In the genomic region with DNA sequence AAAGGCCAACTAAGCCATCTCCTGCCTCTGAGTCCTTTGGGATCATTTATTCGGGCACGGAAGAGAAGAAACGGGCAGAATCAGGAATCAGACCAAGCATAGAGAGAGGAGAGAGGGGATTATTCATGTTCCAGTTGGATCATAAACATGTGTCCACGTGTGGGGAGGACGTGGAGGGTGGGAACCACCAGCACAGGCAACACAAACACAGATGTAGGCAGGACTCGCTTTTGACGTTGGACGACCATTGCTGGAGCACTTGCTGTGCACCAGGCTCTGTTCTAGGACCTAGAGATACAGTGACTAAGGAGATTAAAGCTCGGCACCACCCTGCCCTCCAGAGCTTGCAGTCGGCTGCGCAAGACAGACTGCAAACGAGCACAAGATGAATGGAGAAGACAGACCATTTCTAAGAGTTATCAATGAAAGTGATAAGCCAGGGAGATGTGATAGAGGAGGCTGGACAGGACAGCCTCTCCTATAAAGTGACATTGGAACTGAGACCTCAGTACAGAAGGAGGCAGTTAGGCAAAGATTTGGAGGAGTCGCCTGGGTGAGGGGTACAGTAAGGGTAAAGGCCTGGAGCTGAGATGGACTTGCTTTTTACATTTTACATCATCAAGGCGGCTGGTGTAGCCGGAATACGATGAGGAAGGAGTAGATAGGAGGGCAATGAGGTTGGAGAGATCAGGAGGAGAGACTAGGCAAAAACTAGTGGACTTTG, we compare ENCODE assay signal across 11 cellular contexts. TPM values are rescaled to one million over a fixed set of nuclear protein-coding genes. Genes with fewer than 3 reads are reported as not detected.
DNase-seq lines count a peak whose midpoint lies in the region; ATAC-seq, FAIRE-seq and TF ChIP-seq lines count a peak whose summit lies in the region.
"Had no signal": no experiment of that assay in that cellular context is flagged by ENCODE, and none has a peak within 500 bp of the region (broad histone marks: within the 10 kb centered on the region; RNA-seq: fewer than 3 reads in every experiment).

No MANE protein-coding gene starts in this region.

- WGBS in A549 (ENCODE audit: missing lambda C conversion rate), result 10% methylated on average over 16 of the region's 16 CpGs

- H3K9me3 Mint-ChIP-seq in activated naive CD8-positive, alpha-beta T cell treated with anti-CD3 and anti-CD28 coated beads, Interleukin-2, amount 10 ng/mL, durations not matched to agents 7 days and 5 days, result no peaks in the 10 kb centered on the region
- peaks cover under 1% of the 10 kb centered on the region for H3K9me3 Mint-ChIP-seq in memory B cell

- no peaks in the 10 kb centered on the region for H3K27me3 Mint-ChIP-seq in activated naive CD8-positive, alpha-beta T cell treated with anti-CD3 and anti-CD28 coated beads, Interleukin-2, amount 10 ng/mL, durations not matched to agents 7 days and 5 days
- H3K27me3 Mint-ChIP-seq in memory B cell, result no peaks in the 10 kb centered on the region

- CTCF ChIA-PET in A549 (lab: Yijun Ruan, JAX), result interaction anchor here (0.6 to 2.8 kb wide), 3 partner anchors 28 to 97 kb away, joined by 3 to 14 read pairs (median 4); partner anchors contain the start of gene GPR108

- TF ChIP-seq RAD21 in A549 (conservative IDR thresholded peaks at IDR 0.05 in 1 of 2, IDR thresholded peaks at IDR 0.05 in 1 of 2), result 0 out of 5 replicates have a peak, but pooled peaks of 1 of the 2 experiments have one; percentile 7

- no peak for TF ChIP-seq POLR2A in A549 (IDR thresholded peaks at IDR 0.05; ENCODE audit: low read length)

- ATAC-seq in A549, result peak; percentile 51 to 56; a peak in 5 of 6 replicates
- peak; percentile 2 for ATAC-seq in HG03565 (IDR thresholded peaks at IDR 0.05; ENCODE audit: unreplicated experiment)
- ATAC-seq in activated naive CD8-positive, alpha-beta T cell treated with anti-CD3 and anti-CD28 coated beads, Interleukin-2, amount 10 ng/mL, durations not matched to agents 7 days and 5 days (ENCODE audit: low read depth), result no peak
- ATAC-seq in memory B cell (ENCODE audit: low read depth), result no peak
- ATAC-seq in HG02938 (IDR thresholded peaks at IDR 0.05; ENCODE audit: unreplicated experiment), result no peak
- no peak for ATAC-seq in HG03139 (IDR thresholded peaks at IDR 0.05; ENCODE audit: unreplicated experiment)

- no peak for TF ChIP-seq CTCF in A549 (IDR thresholded peaks at IDR 0.05)

- H3K4me1 ChIP-seq in A549, result peaks cover 22% of the 10 kb centered on the region

- POLR2A ChIA-PET in A549 (lab: Yijun Ruan, JAX), result interaction anchor here (1.1 to 2.1 kb wide), 2 partner anchors 27 to 35 kb away, joined by 3 to 10 read pairs; partner anchors contain the start of gene TRIP10
- POLR2A ChIA-PET in activated naive CD8-positive, alpha-beta T cell treated with anti-CD3 and anti-CD28 coated beads, Interleukin-2, amount 10 ng/mL, durations not matched to agents 7 days and 5 days (lab: Charles Lee), result interaction anchor here (2.0 to 3.3 kb wide), 2 partner anchors 29 to 35 kb away, joined by 10 to 13 read pairs; partner anchors contain the start of gene GPR108

- no peaks in the 10 kb centered on the region for H3K9me3 ChIP-seq in A549
- H3K9me3 ChIP-seq: sigmoid colon had no signal

- H3K4me3 ChIP-seq in A549, result peak overlapping the region; percentile 60

- no peak for TF ChIP-seq EP300 in A549 (IDR thresholded peaks at IDR 0.05)

- peak overlapping the region; percentile 92 for H3K4me3 Mint-ChIP-seq in activated naive CD8-positive, alpha-beta T cell treated with anti-CD3 and anti-CD28 coated beads, Interleukin-2, amount 10 ng/mL, durations not matched to agents 7 days and 5 days
- peak overlapping the region; percentile 84 for H3K4me3 Mint-ChIP-seq in memory B cell

- DNase-seq in A549 (ENCODE audit: low read depth in 1 of 2, low spot score in 1 of 2) (peak in 1 of 2 experiments; percentile 53), memory B cell (ENCODE audit: low spot score in 2 of 2) (no peak), NCI-H82 (lab: John Stamatoyannopoulos, UW) (no peak)
- no peak for DNase-seq in activated naive CD8-positive, alpha-beta T cell treated with anti-CD3 and anti-CD28 coated beads, Interleukin-2, amount 10 ng/mL, durations not matched to agents 7 days and 5 days
- DNase-seq in stimulated activated CD4-positive, alpha-beta T cell treated with anti-CD3 and anti-CD28 coated beads, Interleukin-2, amount 100 ng/mL, for 24 hours, result no peak
- DNase-seq: DMS 273 treated with DMSO at 0.1 percent for 48 hours had no signal

- peaks cover 33% of the 10 kb centered on the region for H3K4me1 Mint-ChIP-seq in activated naive CD8-positive, alpha-beta T cell treated with anti-CD3 and anti-CD28 coated beads, Interleukin-2, amount 10 ng/mL, durations not matched to agents 7 days and 5 days
- H3K4me1 Mint-ChIP-seq in memory B cell, result peaks cover 25% of the 10 kb centered on the region

- no peak for FAIRE-seq in A549 (lab: Jason Lieb, UNC)

- peak overlapping the region; percentile 76 to 89 for H3K27ac ChIP-seq in A549

- H3K27ac Mint-ChIP-seq in activated naive CD8-positive, alpha-beta T cell treated with anti-CD3 and anti-CD28 coated beads, Interleukin-2, amount 10 ng/mL, durations not matched to agents 7 days and 5 days, result peak overlapping the region; percentile 93
- H3K27ac Mint-ChIP-seq in memory B cell, result peak overlapping the region; percentile 90

- peak overlapping the region; percentile 84 for H3K4me2 ChIP-seq in A549

- peaks cover 8% of the 10 kb centered on the region for H3K36me3 Mint-ChIP-seq in activated naive CD8-positive, alpha-beta T cell treated with anti-CD3 and anti-CD28 coated beads, Interleukin-2, amount 10 ng/mL, durations not matched to agents 7 days and 5 days
- no peaks in the 10 kb centered on the region for H3K36me3 Mint-ChIP-seq in memory B cell

TF ChIP-seq in A549, 52 proteins besides CTCF, POLR2A, EP300 and RAD21:
- TF ChIP-seq FOSL2 (IDR thresholded peaks at IDR 0.05) (no peak), FOSL2 (CRISPR knock-in tag; IDR thresholded peaks at IDR 0.05) (peak; percentile 4; the same call in 1 of the 2 replicates), MAX (IDR thresholded peaks at IDR 0.05) (no peak; the same call in 1 of the 2 replicates), HOXB5 (CRISPR knock-in tag; IDR thresholded peaks at IDR 0.05) (no peak)

RNA-seq across cellular contexts. Expression of gene SH2D3A, which starts 0.7 kb away (rescaled TPM):
- 6.5 and 6.7 TPM in 2 replicates for polyA plus RNA-seq in A549 (2011; rRNA removed)
- 12.1 and 15.6 TPM in 2 replicates for polyA plus RNA-seq in A549 (2012; cell fraction: cytosol; rRNA removed)
- 31.6 and 41.7 TPM in 2 replicates for polyA plus RNA-seq in A549 (2012; cell fraction: nucleus; rRNA removed)
- polyA plus RNA-seq in A549 (2017; fragmentation: RNase III; extraction: RNeasy Plus Mini Kit Qiagen cat#74134 plus additional on column Dnase treatment), result 9.3 to 11.4 TPM (median 10.0 TPM) in 3 replicates
- 7.8 and 8.7 TPM in 2 replicates for polyA minus RNA-seq in A549 (2011; rRNA and poly(A)+ RNA removed)
- 10 to 100 TPM; 35.5 to 35.7 TPM for total RNA-seq in activated naive CD8-positive, alpha-beta T cell treated with anti-CD3 and anti-CD28 coated beads, Interleukin-2, amount 10 ng/mL, durations not matched to agents 7 days and 5 days
- total RNA-seq: Right ventricle myocardium inferior had no signal

RNA-seq across cellular contexts. Expression of gene VAV1, which starts 6.0 kb away (rescaled TPM):
- polyA plus RNA-seq in A549 (2011; rRNA removed), result 5.6 and 6.7 TPM in 2 replicates
- polyA plus RNA-seq in A549 (2012; cell fraction: cytosol; rRNA removed), result 4.7 and 5.4 TPM in 2 replicates
- polyA plus RNA-seq in A549 (2012; cell fraction: nucleus; rRNA removed), result 4.2 and 5.6 TPM in 2 replicates
- polyA plus RNA-seq in A549 (2017; fragmentation: RNase III; extraction: RNeasy Plus Mini Kit Qiagen cat#74134 plus additional on column Dnase treatment), result 7.5 to 9.5 TPM (median 8.5 TPM) in 3 replicates
- 9.2 and 10.9 TPM in 2 replicates for polyA minus RNA-seq in A549 (2011; rRNA and poly(A)+ RNA removed)
- total RNA-seq in activated naive CD8-positive, alpha-beta T cell treated with anti-CD3 and anti-CD28 coated beads, Interleukin-2, amount 10 ng/mL, durations not matched to agents 7 days and 5 days, result 100 to 1,000 TPM; 108 to 113 TPM

RNA-seq across cellular contexts. Expression of gene TRIP10, which starts 27.0 kb away (rescaled TPM):
- polyA plus RNA-seq in A549 (2011; rRNA removed), result 30.7 and 39.2 TPM in 2 replicates
- polyA plus RNA-seq in A549 (2012; cell fraction: cytosol; rRNA removed), result 50.2 and 50.3 TPM in 2 replicates
- polyA plus RNA-seq in A549 (2012; cell fraction: nucleus; rRNA removed), result 84.6 and 89.9 TPM in 2 replicates
- 52.8 to 61.0 TPM (median 60.9 TPM) in 3 replicates for polyA plus RNA-seq in A549 (2017; fragmentation: RNase III; extraction: RNeasy Plus Mini Kit Qiagen cat#74134 plus additional on column Dnase treatment)
- 22.6 and 24.5 TPM in 2 replicates for polyA minus RNA-seq in A549 (2011; rRNA and poly(A)+ RNA removed)
- total RNA-seq in activated naive CD8-positive, alpha-beta T cell treated with anti-CD3 and anti-CD28 coated beads, Interleukin-2, amount 10 ng/mL, durations not matched to agents 7 days and 5 days, result 10 to 100 TPM; 10.1 to 10.7 TPM

RNA-seq across cellular contexts. Expression of gene GPR108, which starts 29.1 kb away (rescaled TPM):
- polyA plus RNA-seq in A549 (2011; rRNA removed) (50.2 and 69.4 TPM in 2 replicates), A549 (2017; fragmentation: RNase III; extraction: RNeasy Plus Mini Kit Qiagen cat#74134 plus additional on column Dnase treatment) (35.4 to 42.1 TPM (median 36.4 TPM) in 3 replicates)
- 41.9 and 44.2 TPM in 2 replicates for polyA plus RNA-seq in A549 (2012; cell fraction: cytosol; rRNA removed)
- 87.5 and 87.8 TPM in 2 replicates for polyA plus RNA-seq in A549 (2012; cell fraction: nucleus; rRNA removed)
- 66.1 and 88.8 TPM in 2 replicates for polyA minus RNA-seq in A549 (2011; rRNA and poly(A)+ RNA removed)
- total RNA-seq in activated naive CD8-positive, alpha-beta T cell treated with anti-CD3 and anti-CD28 coated beads, Interleukin-2, amount 10 ng/mL, durations not matched to agents 7 days and 5 days, result 10 to 100 TPM; 82.8 to 91.7 TPM

RNA-seq across cellular contexts. Expression of gene C3, which starts 46.1 kb away (rescaled TPM):
- 45.4 and 93.9 TPM in 2 replicates for polyA plus RNA-seq in A549 (2011; rRNA removed)
- 12.9 and 13.5 TPM in 2 replicates for polyA plus RNA-seq in A549 (2012; cell fraction: cytosol; rRNA removed)
- 38.8 and 39.7 TPM in 2 replicates for polyA plus RNA-seq in A549 (2012; cell fraction: nucleus; rRNA removed)
- 70.9 to 87.8 TPM (median 81.1 TPM) in 3 replicates for polyA plus RNA-seq in A549 (2017; fragmentation: RNase III; extraction: RNeasy Plus Mini Kit Qiagen cat#74134 plus additional on column Dnase treatment)
- 132 and 172 TPM in 2 replicates for polyA minus RNA-seq in A549 (2011; rRNA and poly(A)+ RNA removed)
- 1 to 10 TPM; 2.0 to 2.1 TPM for total RNA-seq in activated naive CD8-positive, alpha-beta T cell treated with anti-CD3 and anti-CD28 coated beads, Interleukin-2, amount 10 ng/mL, durations not matched to agents 7 days and 5 days

Comparison
In these comparisons a context has a peak if more than half of its experiments do, and no peak if none do; other contexts are left out.
1. ATAC-seq: peak in A549 (2 of 2) and HG03565 (single experiment); none in activated naive CD8-positive, alpha-beta T cell treated with anti-CD3 and anti-CD28 coated beads, Interleukin-2, amount 10 ng/mL, durations not matched to agents 7 days and 5 days (single experiment), memory B cell (single experiment), HG02938 (single experiment) and HG03139 (single experiment).